ENCODE assay signal across 8 cellular contexts in genomic region chr21:36589352-36589971, GRCh38.
DNase-seq lines count a peak whose midpoint lies in the region; TF ChIP-seq lines count a peak whose summit lies in the region.

No MANE protein-coding gene starts in this region.

- no peaks in the 10 kb centered on the region for H3F3A ChIP-seq in MM.1S (ENCODE audit: insufficient read depth, low read length)

- no peak for TF ChIP-seq EP300 in sigmoid colon (IDR thresholded peaks at IDR 0.05)

- peak overlapping the region; percentile 18; the same call in 1 of the 2 replicates for H3K4me2 ChIP-seq in MM.1S (ENCODE audit: low read depth, low read length)

- peak; percentile 12 for DNase-seq in activated T-cell treated with anti-CD3 and anti-CD28 coated beads for 48 hours (ENCODE audit: low read depth)
- no peak for DNase-seq in activated T-cell treated with anti-CD3 and anti-CD28 coated beads, Interleukin-2, amount 50 U/mL, for 1 hour
- DNase-seq in MM.1S, result peak; percentile 83
- peak; percentile 52 to 73 (median 68) for DNase-seq in adrenal gland
- peak; percentile 50 for DNase-seq in kidney tubule cell (ENCODE audit: low spot score)
- DNase-seq in ureter (ENCODE audit: low spot score), result peak; percentile 66
- no peak for DNase-seq in sigmoid colon
- no peak for DNase-seq in epidermal melanocyte (ENCODE audit: insufficient read length, low spot score)

- no peak for TF ChIP-seq POLR2A in adrenal gland (IDR thresholded peaks at IDR 0.05)
- TF ChIP-seq POLR2A in sigmoid colon (IDR thresholded peaks at IDR 0.05), result no peak

- H4K20me1 ChIP-seq in MM.1S (ENCODE audit: insufficient read depth, low read length), result no peaks in the 10 kb centered on the region

- H3K4me1 ChIP-seq in MM.1S (ENCODE audit: low read length), result 0 out of 2 replicates have a peak, but pooled peaks cover 2% of the 10 kb centered on the region
- H3K4me1 ChIP-seq in adrenal gland (replicated peaks in 1 of 2), result peaks cover 0 to 3% of the 10 kb centered on the region in 2 donors
- H3K4me1 ChIP-seq in sigmoid colon, result no peaks in the 10 kb centered on the region

- H3K9ac ChIP-seq in MM.1S (ENCODE audit: low read length), result 0 out of 2 replicates have a peak overlapping the region, but pooled peaks have one; percentile 3

- no peaks in the 10 kb centered on the region for H3K27me3 ChIP-seq in MM.1S (replicated peaks; ENCODE audit: insufficient read depth, low read length)
- H3K27me3 ChIP-seq in adrenal gland, result no peaks in the 10 kb centered on the region
- no peaks in the 10 kb centered on the region for H3K27me3 ChIP-seq in sigmoid colon

- H3K9me2 ChIP-seq in MM.1S (replicated peaks; ENCODE audit: insufficient read depth, low read length), result no peaks in the 10 kb centered on the region

- no peaks in the 10 kb centered on the region for H3K36me3 ChIP-seq in MM.1S (replicated peaks; ENCODE audit: insufficient read depth, low read length)
- H3K36me3 ChIP-seq in adrenal gland (replicated peaks in 1 of 2), result no peaks in the 10 kb centered on the region
- no peaks in the 10 kb centered on the region for H3K36me3 ChIP-seq in sigmoid colon

- no peak overlapping the region for H3K4me3 ChIP-seq in MM.1S (ENCODE audit: low read length)
- H3K4me3 ChIP-seq in adrenal gland, result no peak overlapping the region
- H3K4me3 ChIP-seq in sigmoid colon, result no peak overlapping the region

- intact Hi-C loops in adrenal gland (cut with DNase I) (loop anchor here in 1 of 2 donors (10.0 kb wide), 1 partner anchor 85 kb away; no protein-coding TSS in a partner anchor), sigmoid colon (cut with DNase I) (no loop called here)

- H3K27ac ChIP-seq in MM.1S (ENCODE audit: low read length) (no peak overlapping the region), adrenal gland (no peak overlapping the region), sigmoid colon (no peak overlapping the region)

- H3K9me3 ChIP-seq in MM.1S (replicated peaks; ENCODE audit: insufficient read depth, low read length) (no peaks in the 10 kb centered on the region), adrenal gland (replicated peaks in 1 of 3) (no peaks in the 10 kb centered on the region), sigmoid colon (peaks cover 0 to 3% (median 0%) of the 10 kb centered on the region in 4 donors)

- H3K79me2 ChIP-seq in MM.1S (ENCODE audit: low read length), result no peaks in the 10 kb centered on the region

- 23 to 34% (median 27%) methylated on average over 9 to 10 of the region's 10 CpGs for WGBS in adrenal gland, 4 donors
- WGBS in sigmoid colon, 2 donors, result 17 to 42% methylated on average over 10 of the region's 10 CpGs

- TF ChIP-seq CTCF in MM.1S (IDR thresholded peaks at IDR 0.05; ENCODE audit: low read length) (peak; percentile 96), adrenal gland (IDR thresholded peaks at IDR 0.05) (peak; percentile 35 to 55 (median 48)), sigmoid colon (IDR thresholded peaks at IDR 0.05) (no peak)

- peak overlapping the region; percentile 75 for H2AFZ ChIP-seq in MM.1S (ENCODE audit: low read length)

Comparison
In these comparisons a context has a peak if more than half of its experiments do, and no peak if none do; other contexts are left out.
1. DNase-seq: peak in activated T-cell treated with anti-CD3 and anti-CD28 coated beads for 48 hours (single experiment), MM.1S (single experiment), adrenal gland (7 of 7), kidney tubule cell (single experiment) and ureter (single experiment); none in activated T-cell treated with anti-CD3 and anti-CD28 coated beads, Interleukin-2, amount 50 U/mL, for 1 hour (single experiment), sigmoid colon (single experiment) and epidermal melanocyte (single experiment).
2. CTCF ChIP-seq: peak in MM.1S (single experiment) and adrenal gland (6 of 6); none in sigmoid colon (0 of 4).